20 cellular contexts compared by ENCODE assay signal in genomic region chr2:134097740-134098139, GRCh38.
DNase-seq lines count a peak whose midpoint lies in the region; ATAC-seq, FAIRE-seq and TF ChIP-seq lines count a peak whose summit lies in the region.
"Had no signal": no experiment of that assay in that cellular context is flagged by ENCODE, and none has a peak within 500 bp of the region (broad histone marks: within the 10 kb centered on the region; RNA-seq: fewer than 3 reads in every experiment).

No MANE protein-coding gene starts in this region.

- H3K4me3 ChIP-seq in epithelial cell of esophagus (ENCODE audit: low read length) (no peak overlapping the region), stomach (no peak overlapping the region), PC-9 (no peak overlapping the region)
- H3K4me3 ChIP-seq: GM12878, SK-N-MC had no signal

- no peak overlapping the region for H3K27ac Mint-ChIP-seq in activated naive CD4-positive, alpha-beta T cell treated with anti-CD3 and anti-CD28 coated beads, Interleukin-2, amount 50 U/mL, for 72 hours

- H3K36me3 Mint-ChIP-seq in activated naive CD4-positive, alpha-beta T cell treated with anti-CD3 and anti-CD28 coated beads, Interleukin-2, amount 50 U/mL, for 72 hours: no peaks in the 10 kb centered on the region

- ATAC-seq in GM21423 (IDR thresholded peaks at IDR 0.05; ENCODE audit: unreplicated experiment): peak; percentile 69
- ATAC-seq in activated naive CD4-positive, alpha-beta T cell treated with anti-CD3 and anti-CD28 coated beads, Interleukin-2, amount 50 U/mL, for 72 hours: no peak
- ATAC-seq: GM12878 had no signal

- TF ChIP-seq CTCF in epithelial cell of esophagus (IDR thresholded peaks at IDR 0.05; ENCODE audit: insufficient read depth, low read depth, low read length, missing control alignments): no peak
- TF ChIP-seq CTCF in stomach (IDR thresholded peaks at IDR 0.05): no peak
- no peak for TF ChIP-seq CTCF in PC-9 (conservative IDR thresholded peaks at IDR 0.05)
- no peak for TF ChIP-seq CTCF in GM10266 (IDR thresholded peaks at IDR 0.05; ENCODE audit: control insufficient read depth, insufficient read depth, low read depth, missing control alignments)

- no peaks in the 10 kb centered on the region for H3K9me2 ChIP-seq in PC-9 (ENCODE audit: insufficient read depth)

- H3F3A ChIP-seq in PC-9 (ENCODE audit: insufficient read depth, low read depth): peaks cover 4% of the 10 kb centered on the region; the same call in 1 of the 2 replicates

- intact Hi-C loops in stomach (cut with DNase I; ENCODE audit: low total_unique reads): no loop called here
- intact Hi-C loops in PC-9 (cut with micrococcal nuclease; ENCODE audit: unreplicated experiment): no loop called here

- POLR2A ChIA-PET in PC-9 (lab: Charles Lee; ENCODE audit: unreplicated experiment): no interaction called here

- H3K9me3 ChIP-seq in stomach (no peaks in the 10 kb centered on the region), PC-9 (ENCODE audit: insufficient read depth, low read depth) (no peaks in the 10 kb centered on the region)

- H4K20me1 ChIP-seq in PC-9 (ENCODE audit: insufficient read depth): no peaks in the 10 kb centered on the region

- H3K27ac ChIP-seq in stomach (no peak overlapping the region), PC-9 (no peak overlapping the region)
- H3K27ac ChIP-seq: C4-2B, RWPE1, SK-N-MC had no signal

- no peak overlapping the region for H2AFZ ChIP-seq in PC-9

- no peak for TF ChIP-seq POLR2A in GM12891 (IDR thresholded peaks at IDR 0.05; ENCODE audit: low read depth, low read length)
- no peak for TF ChIP-seq POLR2A in stomach (IDR thresholded peaks at IDR 0.05)

- H3K27me3 ChIP-seq in stomach (no peaks in the 10 kb centered on the region), PC-9 (ENCODE audit: insufficient read depth, low read depth) (no peaks in the 10 kb centered on the region)

- CTCF ChIA-PET in PC-9 (lab: Charles Lee): no interaction called here

- H3K4me1 ChIP-seq in stomach: peaks cover 0 to 7% (median 0%) of the 10 kb centered on the region in 4 donors
- 0 out of 2 replicates have a peak, but pooled peaks cover 3% of the 10 kb centered on the region for H3K4me1 ChIP-seq in PC-9 (replicated peaks; ENCODE audit: insufficient read depth)

- H3K4me2 ChIP-seq in PC-9: no peak overlapping the region

- no peaks in the 10 kb centered on the region for H3K9me3 Mint-ChIP-seq in activated naive CD4-positive, alpha-beta T cell treated with anti-CD3 and anti-CD28 coated beads, Interleukin-2, amount 50 U/mL, for 72 hours

- DNase-seq in GM12891 (ENCODE audit: insufficient read length, low spot score) (no peak), epithelial cell of esophagus (ENCODE audit: low read depth) (peak; percentile 16), stomach (no peak), PC-9 (no peak), GM10266 (ENCODE audit: extremely low spot score) (no peak)
- DNase-seq in activated naive CD4-positive, alpha-beta T cell treated with anti-CD3 and anti-CD28 coated beads, Interleukin-2, amount 50 U/mL, for 72 hours (ENCODE audit: low spot score in 2 of 2): no peak
- DNase-seq: DMS79, H7, Kasumi-1, NCI-H1417, NCI-H1694 treated with DMSO at 0.1 percent for 48 hours, NCI-H446 treated with DMSO at 0.1 percent for 48 hours, NCI-H526 treated with DMSO at 0.1 percent for 48 hours, SHP77 treated with DMSO at 0.1 percent for 48 hours, SW 1271 had no signal

- no peaks in the 10 kb centered on the region for H3K79me2 ChIP-seq in PC-9 (ENCODE audit: low read depth)

- 87 to 96% (median 92%) methylated on average over 4 of the region's 4 CpGs for WGBS in stomach, 5 donors

- no TSS peak for BruUV-seq in PC-9 (replicated peaks; lab: Mats Ljungman, UMichigan)

- no peak for TF ChIP-seq EP300 in stomach (IDR thresholded peaks at IDR 0.05)

- H3K36me3 ChIP-seq in stomach: no peaks in the 10 kb centered on the region
- no peaks in the 10 kb centered on the region for H3K36me3 ChIP-seq in PC-9 (ENCODE audit: low read depth)

- FAIRE-seq in GM12891 (lab: Jason Lieb, UNC): peak; percentile 35
- FAIRE-seq: GM12878 had no signal

TF ChIP-seq in GM12891, 5 proteins besides CTCF, POLR2A, EP300 and RAD21:
- TF ChIP-seq SPI1 (IDR thresholded peaks at IDR 0.05; ENCODE audit: low read depth, low read length): no peak
- no peak for TF ChIP-seq POU2F2 (IDR thresholded peaks at IDR 0.05; ENCODE audit: low read depth, low read length)
- TF ChIP-seq POLR2AphosphoS5 (IDR thresholded peaks at IDR 0.05; ENCODE audit: low read depth, low read length): no peak
- TF ChIP-seq PAX5 (IDR thresholded peaks at IDR 0.05; ENCODE audit: insufficient read depth, low read length, severe bottlenecking): no peak
- TF ChIP-seq TAF1 (IDR thresholded peaks at IDR 0.05; ENCODE audit: low read depth, low read length): no peak
TF ChIP-seq in GM12891: peak in this region for 0.
